In the genomic region with DNA sequence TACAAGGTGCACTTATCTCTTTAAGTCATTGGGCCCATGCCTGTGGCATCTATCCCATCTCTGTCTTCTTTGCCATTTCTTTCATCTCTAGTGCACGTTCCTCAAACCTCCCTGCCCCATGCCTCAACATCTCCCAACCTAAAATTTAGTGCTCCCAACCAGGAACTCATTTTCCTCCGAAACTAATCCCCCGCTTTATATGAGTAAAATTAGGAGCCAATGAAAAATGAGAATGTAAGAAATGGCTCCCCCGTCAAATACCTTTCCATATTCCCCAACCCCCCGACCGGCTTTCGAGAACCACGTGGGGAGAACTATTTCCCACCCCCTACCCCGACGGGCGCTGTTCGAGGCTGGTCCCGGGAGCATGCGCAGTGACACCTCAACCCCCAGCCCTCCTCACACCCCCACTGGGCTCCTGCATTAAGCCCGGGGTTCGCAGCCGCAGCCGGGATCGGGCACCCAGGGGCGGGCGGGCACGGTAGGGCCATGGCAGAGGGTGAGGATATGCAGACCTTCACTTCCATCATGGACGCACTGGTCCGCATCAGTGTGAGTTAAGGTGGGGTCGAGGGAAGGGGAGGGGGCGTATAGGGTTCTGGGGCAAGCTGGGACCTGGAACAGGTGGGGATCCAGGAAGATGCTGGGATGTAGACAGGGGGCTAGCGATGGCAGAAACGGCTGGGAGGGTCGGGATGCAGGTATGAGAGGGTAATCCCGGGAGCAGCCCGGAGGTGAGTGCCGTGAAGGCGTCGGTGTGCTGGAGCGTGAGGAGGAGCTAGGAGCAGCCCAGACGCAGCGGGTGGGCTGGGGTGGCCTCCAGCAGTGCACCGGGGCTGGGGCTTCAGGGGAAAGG, we compare ENCODE assay signal across 8 cellular contexts. TPM values are rescaled to one million over a fixed set of nuclear protein-coding genes. Genes with fewer than 3 reads are reported as not detected.
DNase-seq lines count a peak whose midpoint lies in the region; ATAC-seq, FAIRE-seq and TF ChIP-seq lines count a peak whose summit lies in the region.

A gene with protein sequence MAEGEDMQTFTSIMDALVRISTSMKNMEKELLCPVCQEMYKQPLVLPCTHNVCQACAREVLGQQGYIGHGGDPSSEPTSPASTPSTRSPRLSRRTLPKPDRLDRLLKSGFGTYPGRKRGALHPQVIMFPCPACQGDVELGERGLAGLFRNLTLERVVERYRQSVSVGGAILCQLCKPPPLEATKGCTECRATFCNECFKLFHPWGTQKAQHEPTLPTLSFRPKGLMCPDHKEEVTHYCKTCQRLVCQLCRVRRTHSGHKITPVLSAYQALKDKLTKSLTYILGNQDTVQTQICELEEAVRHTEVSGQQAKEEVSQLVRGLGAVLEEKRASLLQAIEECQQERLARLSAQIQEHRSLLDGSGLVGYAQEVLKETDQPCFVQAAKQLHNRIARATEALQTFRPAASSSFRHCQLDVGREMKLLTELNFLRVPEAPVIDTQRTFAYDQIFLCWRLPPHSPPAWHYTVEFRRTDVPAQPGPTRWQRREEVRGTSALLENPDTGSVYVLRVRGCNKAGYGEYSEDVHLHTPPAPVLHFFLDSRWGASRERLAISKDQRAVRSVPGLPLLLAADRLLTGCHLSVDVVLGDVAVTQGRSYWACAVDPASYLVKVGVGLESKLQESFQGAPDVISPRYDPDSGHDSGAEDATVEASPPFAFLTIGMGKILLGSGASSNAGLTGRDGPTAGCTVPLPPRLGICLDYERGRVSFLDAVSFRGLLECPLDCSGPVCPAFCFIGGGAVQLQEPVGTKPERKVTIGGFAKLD (plus strand): TSS at position 372 of the 856 bp plus-strand sequence. CDS start 118 bp downstream, at position 490.

- CTCF ChIA-PET in T-cell (lab: Charles Lee): interaction anchor here (0.5 to 3.4 kb wide), 26 partner anchors 18 to 1275 kb away, joined by 3 to 33 read pairs (median 4); a partner anchor contains a TSS

- H3K4me1 ChIP-seq in DND-41 (ENCODE audit: insufficient read depth, low read length): peaks cover 52% of the 10 kb centered on the region
- peaks cover 22% of the 10 kb centered on the region for H3K4me1 ChIP-seq in astrocyte (ENCODE audit: insufficient read depth, low read length)
- 0 out of 2 replicates have a peak, but pooled peaks cover 2% of the 10 kb centered on the region for H3K4me1 ChIP-seq in iPS DF 6.9 (ENCODE audit: control insufficient read depth, insufficient read depth, low read length)

- H3K36me3 Mint-ChIP-seq in T-cell (peaks cover 10% of the 10 kb centered on the region), astrocyte (ENCODE audit: low read depth, unreplicated experiment) (peaks cover 17% of the 10 kb centered on the region)

- no peaks in the 10 kb centered on the region for H3K27me3 Mint-ChIP-seq in T-cell
- H3K27me3 Mint-ChIP-seq in astrocyte (ENCODE audit: low read depth, unreplicated experiment): no peaks in the 10 kb centered on the region

- TF ChIP-seq CTCF in DND-41 (IDR thresholded peaks at IDR 0.05; ENCODE audit: borderline replicate concordance, extremely low read depth, low read length, poor library complexity, severe bottlenecking) (no peak), LNCAP (IDR thresholded peaks at IDR 0.05) (0 out of 2 replicates have a peak, but pooled peaks have one; percentile 31), astrocyte (IDR thresholded peaks at IDR 0.05; ENCODE audit: insufficient read depth, low read depth, low read length) (no peak)

- H2AFZ ChIP-seq in DND-41 (ENCODE audit: low read depth, low read length): peak within 1 kb of the TSS; percentile 88
- peak within 1 kb of the TSS; percentile 89 for H2AFZ ChIP-seq in astrocyte (ENCODE audit: low read depth, low read length)

- H3K4me1 Mint-ChIP-seq in T-cell (peaks cover 43 to 49% (median 44%) of the 10 kb centered on the region in 3 donors), astrocyte (ENCODE audit: low read depth, unreplicated experiment) (peaks cover 22% of the 10 kb centered on the region)

- peak within 1 kb of the TSS; percentile 42 to 79; a peak in 3 of 4 replicates for H3K4me3 ChIP-seq in DND-41 (ENCODE audit: low read depth in 1 of 2, low read length in 2 of 2)
- peak within 1 kb of the TSS; percentile 84 for H3K4me3 ChIP-seq in astrocyte (ENCODE audit: insufficient read depth, low read depth, low read length)
- H3K4me3 ChIP-seq in iPS DF 6.9 (ENCODE audit: low read length): peak within 1 kb of the TSS; percentile 81
- H3K4me3 ChIP-seq in skeletal muscle cell (ENCODE audit: low read depth, low read length): peak within 1 kb of the TSS; percentile 95

- H3K36me3 ChIP-seq in DND-41 (ENCODE audit: insufficient read depth, low read length) (peaks cover 32% of the 10 kb centered on the region), astrocyte (ENCODE audit: insufficient read depth, low read length) (peaks cover 13% of the 10 kb centered on the region), iPS DF 6.9 (ENCODE audit: control insufficient read depth, insufficient read depth, low read length) (peaks cover 21% of the 10 kb centered on the region)

- no CpG with 5 or more reads among the region's 38 CpGs for WGBS in iPS DF 6.9 (ENCODE audit: insufficient coverage, insufficient read length)

- peak; percentile 79 for DNase-seq in DND-41
- peak in 19 of 34 experiments; percentile 13 to 58 (median 38) for DNase-seq in T-cell
- DNase-seq in astrocyte (ENCODE audit: low read depth): peak; percentile 36
- no peak for DNase-seq in iPS DF 6.9 (ENCODE audit: low read depth, low spot score)
- peak; percentile 15 for DNase-seq in skeletal muscle cell (ENCODE audit: low read depth)
- DNase-seq in GM19240 (ENCODE audit: insufficient read length, low spot score): no peak
- DNase-seq in HuH-7 (ENCODE audit: low spot score): no peak

- H3K27ac Mint-ChIP-seq in T-cell: peak within 1 kb of the TSS; percentile 99
- H3K27ac Mint-ChIP-seq in astrocyte (ENCODE audit: unreplicated experiment): peak within 1 kb of the TSS; percentile 98

- FAIRE-seq in astrocyte (lab: Jason Lieb, UNC): no peak

- H4K20me1 ChIP-seq in DND-41 (ENCODE audit: insufficient read depth, low read length): no peaks in the 10 kb centered on the region; the same call in 1 of the 2 replicates
- H4K20me1 ChIP-seq in astrocyte (ENCODE audit: insufficient read depth, low read length): peaks cover 14% of the 10 kb centered on the region

- H3K9me3 ChIP-seq in DND-41 (ENCODE audit: insufficient read depth, low read length, severe bottlenecking) (no peaks in the 10 kb centered on the region), astrocyte (ENCODE audit: insufficient read depth, low read depth, low read length) (no peaks in the 10 kb centered on the region), iPS DF 6.9 (ENCODE audit: control insufficient read depth, insufficient read depth, low read length) (no peaks in the 10 kb centered on the region)

- peak within 1 kb of the TSS; percentile 93 for H3K27ac ChIP-seq in DND-41 (ENCODE audit: low read length)
- peak within 1 kb of the TSS; percentile 93 for H3K27ac ChIP-seq in astrocyte (ENCODE audit: low read depth, low read length)
- H3K27ac ChIP-seq in iPS DF 6.9 (ENCODE audit: low read length): no peak within 1 kb of the TSS

- H3K9ac ChIP-seq in DND-41 (ENCODE audit: low read depth, low read length) (peak within 1 kb of the TSS; percentile 86), astrocyte (ENCODE audit: low read length) (peak within 1 kb of the TSS; percentile 96)

- peak; percentile 34 for ATAC-seq in DND-41 (ENCODE audit: insufficient read depth, low read depth)
- ATAC-seq in T-cell (replicated peaks in 1 of 4): peak; percentile 25 to 33 (median 28)

- H3K4me3 Mint-ChIP-seq in T-cell (peak within 1 kb of the TSS; percentile 99 to 100 (median 99)), astrocyte (ENCODE audit: unreplicated experiment) (peak within 1 kb of the TSS; percentile 97)

- H3K79me2 ChIP-seq in DND-41 (ENCODE audit: insufficient read depth, low read length) (peaks cover 19% of the 10 kb centered on the region), astrocyte (ENCODE audit: insufficient read depth, low read length) (peaks cover 34% of the 10 kb centered on the region)

- no peaks in the 10 kb centered on the region for H3K27me3 ChIP-seq in DND-41 (ENCODE audit: insufficient read depth, low read length, poor library complexity)
- no peaks in the 10 kb centered on the region for H3K27me3 ChIP-seq in astrocyte (ENCODE audit: insufficient read depth, low read length)
- no peaks in the 10 kb centered on the region for H3K27me3 ChIP-seq in iPS DF 6.9 (ENCODE audit: control insufficient read depth, insufficient read depth, low read length)

- no peaks in the 10 kb centered on the region for H3K9me3 Mint-ChIP-seq in T-cell
- H3K9me3 Mint-ChIP-seq in astrocyte (ENCODE audit: unreplicated experiment): no peaks in the 10 kb centered on the region

- H3K4me2 ChIP-seq in DND-41 (ENCODE audit: insufficient read depth, low read length) (peak within 1 kb of the TSS; percentile 81), astrocyte (ENCODE audit: low read length) (peak within 1 kb of the TSS; percentile 92)

- POLR2A ChIA-PET in T-cell (lab: Charles Lee): interaction anchor here in 1 of 2 donors (0.5 to 1.2 kb wide), 3 partner anchors 9 to 1598 kb away, joined by 3 to 20 read pairs (median 7); no protein-coding TSS in a partner anchor

RNA-seq across cellular contexts. Expression of the gene that starts here (rescaled TPM):
- total RNA-seq in T-cell (10 to 100 TPM in 2 of 5 donors, 1 to 10 TPM in 3; 5.1 to 12.2 (median 9.8) TPM), astrocyte (13.2 and 13.6 TPM in 2 replicates)

Comparison
In these comparisons a context has a peak if more than half of its experiments do, and no peak if none do; other contexts are left out.
1. DNase-seq: peak in DND-41 (single experiment), T-cell (19 of 34), astrocyte (single experiment) and skeletal muscle cell (single experiment); none in iPS DF 6.9 (single experiment), GM19240 (single experiment) and HuH-7 (single experiment).
2. Peak in every context shown above with its lines, with median percentiles within 50 percentile points of each other: H3K4me3 ChIP-seq.